In the genomic region with DNA sequence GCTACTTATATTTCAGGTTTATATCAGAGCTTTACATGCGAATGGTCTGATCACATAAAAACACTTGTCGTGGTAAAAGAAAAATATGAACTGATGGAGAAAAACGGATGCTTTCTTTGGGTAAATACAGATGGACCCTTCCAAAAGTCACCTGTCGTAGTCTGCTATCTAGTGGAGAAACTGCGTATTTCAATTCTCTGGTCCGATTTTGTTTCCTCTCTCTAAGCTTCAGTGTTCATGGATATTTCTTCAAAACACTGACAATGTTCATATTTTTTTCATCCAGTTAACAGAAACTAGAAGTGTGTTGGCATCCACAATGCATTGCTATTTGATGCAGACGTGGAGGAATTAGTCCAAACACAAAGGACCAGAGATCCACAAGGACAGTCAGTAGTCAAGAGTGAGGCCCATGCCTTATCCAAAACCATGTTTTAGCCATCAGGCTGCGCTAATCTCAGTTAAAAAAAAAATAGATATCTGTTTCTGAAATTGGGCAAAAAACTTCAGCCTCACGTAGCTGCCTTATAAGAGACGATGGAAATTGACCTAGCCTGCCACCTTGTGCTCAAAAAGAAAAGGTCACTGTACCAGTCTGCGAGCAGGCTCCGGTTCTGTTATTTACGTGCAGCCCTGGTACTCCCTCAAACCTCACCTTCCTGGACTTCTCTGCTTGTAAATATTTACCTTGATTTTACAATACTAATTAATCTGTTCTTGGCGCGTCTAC, we compare ENCODE assay signal across 8 cellular contexts. TPM values are rescaled to one million over a fixed set of nuclear protein-coding genes. Genes with fewer than 3 reads are reported as not detected.
DNase-seq lines count a peak whose midpoint lies in the region; ATAC-seq, FAIRE-seq and TF ChIP-seq lines count a peak whose summit lies in the region.

No MANE protein-coding gene starts in this region.

- peak; percentile 75 for DNase-seq in DMS53 (lab: John Stamatoyannopoulos, UW)
- peak; percentile 64 for DNase-seq in HT-29 (ENCODE audit: low spot score)
- DNase-seq in PC-3: peak; percentile 55
- peak in 44 of 58 donors; percentile 3 to 76 (median 40) for DNase-seq in anterior cingulate cortex (lab: John Stamatoyannopoulos, UW)
- DNase-seq in hepatocyte (ENCODE audit: low spot score): peak; percentile 79
- no peak for DNase-seq in HTR-8/SVneo (ENCODE audit: insufficient read length, low spot score)

- no peaks in the 10 kb centered on the region for H3K27me3 ChIP-seq in PC-3 (ENCODE audit: low read length)
- no peaks in the 10 kb centered on the region for H3K27me3 ChIP-seq in hepatocyte
- H3K27me3 ChIP-seq in rectal smooth muscle tissue (ENCODE audit: control insufficient read depth, insufficient read depth, low read length): no peaks in the 10 kb centered on the region

- H3K4me2 ChIP-seq in PC-3 (ENCODE audit: low read length) (peak overlapping the region; percentile 89), hepatocyte (peak overlapping the region; percentile 65)

- TF ChIP-seq CTCF in PC-3 (conservative IDR thresholded peaks at IDR 0.05; ENCODE audit: low read depth, low read length) (peak; percentile 66; the same call in 1 of the 2 replicates), hepatocyte (IDR thresholded peaks at IDR 0.05; ENCODE audit: poor library complexity) (peak; percentile 68)

- no peak overlapping the region for H3K9ac ChIP-seq in PC-3 (ENCODE audit: low read length)
- no peak overlapping the region for H3K9ac ChIP-seq in rectal smooth muscle tissue (ENCODE audit: low read length)

- FAIRE-seq in HTR-8/SVneo (lab: Jason Lieb, UNC): no peak

- H2AFZ ChIP-seq in PC-3 (ENCODE audit: low read length): peak overlapping the region; percentile 84
- no peak overlapping the region for H2AFZ ChIP-seq in hepatocyte

- H3K9me3 ChIP-seq in PC-3 (ENCODE audit: low read length): no peaks in the 10 kb centered on the region
- no peaks in the 10 kb centered on the region for H3K9me3 ChIP-seq in hepatocyte (ENCODE audit: low read depth)

- 15% methylated on average over 15 of the region's 15 CpGs for WGBS in hepatocyte (ENCODE audit: low lambda C conversion rate, missing lambda C conversion rate)

- H3K79me2 ChIP-seq in PC-3 (ENCODE audit: low read length) (no peaks in the 10 kb centered on the region), hepatocyte (no peaks in the 10 kb centered on the region)

- no peaks in the 10 kb centered on the region for H4K20me1 ChIP-seq in PC-3 (ENCODE audit: low read length)
- no peaks in the 10 kb centered on the region for H4K20me1 ChIP-seq in hepatocyte (ENCODE audit: insufficient read depth, poor library complexity, severe bottlenecking)

- intact Hi-C loops in PC-3 (cut with micrococcal nuclease): loop anchor here (1.0 kb wide), 1 partner anchor 169 kb away; no protein-coding TSS in a partner anchor

- no TSS peak for BruUV-seq in PC-3 (replicated peaks; lab: Mats Ljungman, UMichigan)

- H3K4me1 ChIP-seq in PC-3 (ENCODE audit: insufficient read depth, low read length) (peaks cover 12% of the 10 kb centered on the region), hepatocyte (ENCODE audit: insufficient read depth) (no peaks in the 10 kb centered on the region), rectal smooth muscle tissue (ENCODE audit: control insufficient read depth, insufficient read depth, low read length) (no peaks in the 10 kb centered on the region)

- CTCF ChIA-PET in PC-3 (lab: Charles Lee): interaction anchor here (0.6 to 1.3 kb wide), 5 partner anchors 125 to 304 kb away, joined by 3 to 9 read pairs (median 4); no protein-coding TSS in a partner anchor

- H3K9me2 ChIP-seq in PC-3 (replicated peaks; ENCODE audit: low read length) (no peaks in the 10 kb centered on the region), hepatocyte (replicated peaks; ENCODE audit: insufficient read depth) (no peaks in the 10 kb centered on the region)

- peak overlapping the region; percentile 62 for H3K4me3 ChIP-seq in PC-3 (ENCODE audit: low read length)
- no peak overlapping the region for H3K4me3 ChIP-seq in hepatocyte
- H3K4me3 ChIP-seq in rectal smooth muscle tissue (ENCODE audit: low read length): peak overlapping the region; percentile 36

- no peaks in the 10 kb centered on the region for H3K36me3 ChIP-seq in PC-3 (ENCODE audit: low read depth, low read length)
- no peaks in the 10 kb centered on the region for H3K36me3 ChIP-seq in hepatocyte (replicated peaks; ENCODE audit: insufficient read depth, low read depth)
- H3K36me3 ChIP-seq in rectal smooth muscle tissue (ENCODE audit: control insufficient read depth, insufficient read depth, low read length): no peaks in the 10 kb centered on the region

- H3F3A ChIP-seq in PC-3 (ENCODE audit: low read length, unreplicated experiment): no peaks in the 10 kb centered on the region

- H3K27ac ChIP-seq in PC-3 (ENCODE audit: low read length) (no peak overlapping the region), hepatocyte (no peak overlapping the region), rectal smooth muscle tissue (ENCODE audit: low read depth, low read length) (no peak overlapping the region)

- POLR2A ChIA-PET in PC-3 (lab: Charles Lee; ENCODE audit: unreplicated experiment): no interaction called here

- peak; percentile 75 for ATAC-seq in GM19467 (IDR thresholded peaks at IDR 0.05; ENCODE audit: unreplicated experiment)
- ATAC-seq in PC-3: peak; percentile 90

RNA-seq across cellular contexts. Expression of a gene that starts 16.0 kb away (rescaled TPM):
- not detected in 2 replicates for total RNA-seq in HT-29 (2014; rRNA removed; shearing (Covaris generic))
- total RNA-seq in PC-3 (2014; rRNA removed) (not detected in 2 replicates), hepatocyte (0.07 TPM in 1 of 2 replicates, not detected in the other)
- not detected in 2 replicates for polyA plus RNA-seq in hepatocyte

RNA-seq across cellular contexts. Expression of a gene that starts 49.4 kb away (rescaled TPM):
- total RNA-seq in HT-29 (2014; rRNA removed; shearing (Covaris generic)): not detected in 2 replicates
- total RNA-seq in PC-3 (2014; rRNA removed) (not detected in 2 replicates), hepatocyte (0.07 TPM in 1 of 2 replicates, not detected in the other)
- polyA plus RNA-seq in hepatocyte: 0.12 TPM in 1 of 2 replicates, not detected in the other
